In genomic region chr18:52615943-52616342, GRCh38 we compare ENCODE assay signal across 18 cellular contexts.
A peak's percentile ranks its signal among the peaks of the same experiment; 100 is the strongest.
DNase-seq lines count a peak whose midpoint lies in the region; ATAC-seq and TF ChIP-seq lines count a peak whose summit lies in the region.
"Had no signal": no experiment of that assay in that cellular context is flagged by ENCODE, and none has a peak within 500 bp of the region (broad histone marks: within the 10 kb centered on the region; RNA-seq: fewer than 3 reads in every experiment).

No MANE protein-coding gene starts in this region.

- DNase-seq in GM13977 (ENCODE audit: low spot score) (peak; percentile 20), RPMI8226 (no peak), NCI-H1048 (lab: John Stamatoyannopoulos, UW) (no peak), NCI-H2196 (lab: John Stamatoyannopoulos, UW; ENCODE audit: unreplicated experiment) (no peak), SKM-1 treated with dmso at 0.1 percent for 144 hours (lab: John Stamatoyannopoulos, UW; ENCODE audit: unreplicated experiment) (no peak)
- DNase-seq: activated effector memory CD4-positive, alpha-beta T cell treated with Interleukin-2 at 50 U/mL for 16 hours; immature natural killer cell; MM.1S; NCI-H2107; stimulated activated CD4-positive, alpha-beta T cell treated with anti-CD3 and anti-CD28 coated beads, Interleukin-2, amount 100 ng/mL, for 24 hours; stimulated activated CD8-positive, alpha-beta memory T cell treated with anti-CD3 and anti-CD28 coated beads, Interleukin-4, amount 100 ng/mL, for 48 hours; SW 1271; WERI-Rb-1 had no signal

- TF ChIP-seq CTCF in GM13977 (IDR thresholded peaks at IDR 0.05; ENCODE audit: extremely low read depth, insufficient read depth, missing control alignments), result no peak

- ATAC-seq in GM19438 (IDR thresholded peaks at IDR 0.05; ENCODE audit: low read depth, unreplicated experiment) (peak; percentile 62), HG02642 (IDR thresholded peaks at IDR 0.05; ENCODE audit: poor library complexity, unreplicated experiment) (peak; percentile 78), HG03342 (IDR thresholded peaks at IDR 0.05; ENCODE audit: unreplicated experiment) (peak; percentile 93)
- ATAC-seq: A549, HepG2 had no signal

- in situ Hi-C loops in GM13977 (cut with MboI; ENCODE audit: low pct_unique_long_range_greater_than_20kb, low sequenced_read_pairs, unreplicated experiment), result no loop called here
